11 cellular contexts compared by ENCODE assay signal in the genomic region with DNA sequence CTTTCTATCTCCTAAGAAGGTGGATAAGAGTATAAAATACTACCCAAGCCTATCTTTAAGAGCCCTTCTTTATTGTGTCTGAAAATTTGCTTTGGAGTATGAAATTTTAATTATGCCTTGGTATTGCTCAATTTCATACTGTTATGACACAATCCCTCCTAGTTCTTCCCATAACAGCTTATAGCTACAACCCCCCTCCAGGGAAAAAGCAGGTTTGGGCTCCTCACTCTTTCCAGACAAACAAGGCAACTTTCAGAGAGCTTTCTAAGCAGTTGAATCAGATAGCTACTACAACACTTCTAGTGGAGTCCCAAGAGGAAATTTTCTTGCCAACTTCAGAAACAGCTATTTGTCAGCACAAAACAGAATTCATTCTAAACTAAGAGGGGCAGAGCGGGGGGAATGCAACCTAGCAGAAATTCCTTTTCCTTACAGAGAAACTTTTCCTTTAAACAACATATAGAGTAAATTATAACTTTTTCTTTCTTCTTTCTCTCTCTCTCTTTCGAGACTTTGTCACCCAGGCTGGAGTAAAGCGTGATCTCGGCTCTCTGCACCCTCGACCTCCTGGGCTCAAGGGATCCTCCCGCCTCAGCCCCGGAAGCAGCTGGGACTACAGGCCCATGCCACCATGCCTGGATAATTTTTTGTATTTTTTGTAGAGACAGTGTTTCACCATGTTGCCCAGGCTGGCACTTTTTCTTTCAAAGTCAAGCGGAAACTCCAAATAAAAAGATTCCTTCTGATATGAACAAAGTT. TPM values are rescaled to one million over a fixed set of nuclear protein-coding genes. Genes with fewer than 3 reads are reported as not detected.
DNase-seq lines count a peak whose midpoint lies in the region; ATAC-seq and TF ChIP-seq lines count a peak whose summit lies in the region.
"Had no signal": no experiment of that assay in that cellular context is flagged by ENCODE, and none has a peak within 500 bp of the region (broad histone marks: within the 10 kb centered on the region; RNA-seq: fewer than 3 reads in every experiment).

No MANE protein-coding gene starts in this region.

- no peaks in the 10 kb centered on the region for H3K4me1 ChIP-seq in ectodermal cell (ENCODE audit: control insufficient read depth, insufficient read depth, low read length)

- no peak for DNase-seq in stimulated activated naive CD8-positive, alpha-beta T cell treated with anti-CD3 and anti-CD28 coated beads, Interleukin-15, amount 100 ng/mL, for 72 hours
- DNase-seq in mesothelial cell of epicardium (ENCODE audit: low spot score in 2 of 2, unreplicated experiment in 2 of 2), result no peak
- no peak for DNase-seq in activated effector memory CD4-positive, alpha-beta T cell treated with Interleukin-2 at 50 U/mL for 16 hours
- no peak for DNase-seq in caudate nucleus (lab: John Stamatoyannopoulos, UW)
- DNase-seq: activated naive CD8-positive, alpha-beta T cell treated with anti-CD3 and anti-CD28 coated beads, Interleukin-2, amount 10 ng/mL, durations not matched to agents 7 days and 5 days; CD4-positive, alpha-beta T cell had no signal

- H3K36me3 ChIP-seq in ectodermal cell (ENCODE audit: control insufficient read depth, insufficient read depth, low read length), result no peaks in the 10 kb centered on the region

- no peaks in the 10 kb centered on the region for H3K27me3 Mint-ChIP-seq in stimulated activated naive CD8-positive, alpha-beta T cell treated with anti-CD3 and anti-CD28 coated beads, Interleukin-15, Interleukin-2, amounts not matched to agents 100 ng/mL and 50 ng/mL, for 24 hours
- no peaks in the 10 kb centered on the region for H3K27me3 Mint-ChIP-seq in stimulated activated naive CD8-positive, alpha-beta T cell treated with anti-CD3 and anti-CD28 coated beads, Interleukin-15, amount 100 ng/mL, for 72 hours
- no peaks in the 10 kb centered on the region for H3K27me3 Mint-ChIP-seq in mesothelial cell of epicardium (ENCODE audit: low read depth)
- H3K27me3 Mint-ChIP-seq: activated naive CD8-positive, alpha-beta T cell treated with anti-CD3 and anti-CD28 coated beads, Interleukin-2, amount 10 ng/mL, durations not matched to agents 7 days and 5 days; CD4-positive, alpha-beta T cell; memory B cell had no signal

- no peaks in the 10 kb centered on the region for H3K9me3 Mint-ChIP-seq in stimulated activated naive CD8-positive, alpha-beta T cell treated with anti-CD3 and anti-CD28 coated beads, Interleukin-15, Interleukin-2, amounts not matched to agents 100 ng/mL and 50 ng/mL, for 24 hours
- no peaks in the 10 kb centered on the region for H3K9me3 Mint-ChIP-seq in stimulated activated naive CD8-positive, alpha-beta T cell treated with anti-CD3 and anti-CD28 coated beads, Interleukin-15, amount 100 ng/mL, for 72 hours
- H3K9me3 Mint-ChIP-seq in mesothelial cell of epicardium, result peaks cover 7% of the 10 kb centered on the region
- H3K9me3 Mint-ChIP-seq: activated naive CD8-positive, alpha-beta T cell treated with anti-CD3 and anti-CD28 coated beads, Interleukin-2, amount 10 ng/mL, durations not matched to agents 7 days and 5 days; CD4-positive, alpha-beta T cell; memory B cell had no signal

- ATAC-seq in stimulated activated naive CD8-positive, alpha-beta T cell treated with anti-CD3 and anti-CD28 coated beads, Interleukin-15, amount 100 ng/mL, for 72 hours, result no peak
- ATAC-seq in HG02938 (IDR thresholded peaks at IDR 0.05; ENCODE audit: unreplicated experiment) (no peak), HG02763 (IDR thresholded peaks at IDR 0.05; ENCODE audit: unreplicated experiment) (no peak)

- H3K27ac ChIP-seq in ectodermal cell (ENCODE audit: insufficient read depth, low read depth, low read length, poor library complexity, severe bottlenecking), result peak overlapping the region; percentile 17
- no peak overlapping the region for H3K27ac ChIP-seq in caudate nucleus (ENCODE audit: low read depth, low read length)

- H3K36me3 Mint-ChIP-seq in stimulated activated naive CD8-positive, alpha-beta T cell treated with anti-CD3 and anti-CD28 coated beads, Interleukin-15, Interleukin-2, amounts not matched to agents 100 ng/mL and 50 ng/mL, for 24 hours (ENCODE audit: low read depth), result peaks cover 23% of the 10 kb centered on the region
- peaks cover 16% of the 10 kb centered on the region for H3K36me3 Mint-ChIP-seq in mesothelial cell of epicardium

- peak overlapping the region; percentile 37 for H3K27ac Mint-ChIP-seq in stimulated activated naive CD8-positive, alpha-beta T cell treated with anti-CD3 and anti-CD28 coated beads, Interleukin-15, Interleukin-2, amounts not matched to agents 100 ng/mL and 50 ng/mL, for 24 hours
- H3K27ac Mint-ChIP-seq in stimulated activated naive CD8-positive, alpha-beta T cell treated with anti-CD3 and anti-CD28 coated beads, Interleukin-15, amount 100 ng/mL, for 72 hours, result no peak overlapping the region
- H3K27ac Mint-ChIP-seq in mesothelial cell of epicardium, result peak overlapping the region; percentile 86
- H3K27ac Mint-ChIP-seq: activated naive CD8-positive, alpha-beta T cell treated with anti-CD3 and anti-CD28 coated beads, Interleukin-2, amount 10 ng/mL, durations not matched to agents 7 days and 5 days; CD4-positive, alpha-beta T cell; memory B cell had no signal

- H3K4me3 ChIP-seq in ectodermal cell (ENCODE audit: insufficient read depth, low read depth, low read length), result no peak overlapping the region

- H3K9me3 ChIP-seq in ectodermal cell (ENCODE audit: control insufficient read depth, low read length), result no peaks in the 10 kb centered on the region

- 86 to 90% methylated on average over 6 to 8 of the region's 8 CpGs for WGBS in ectodermal cell, 2 experiments

- H3K27me3 ChIP-seq in ectodermal cell (ENCODE audit: control insufficient read depth, insufficient read depth, low read length, poor library complexity, severe bottlenecking), result no peaks in the 10 kb centered on the region

- TF ChIP-seq CTCF in mesothelial cell of epicardium (IDR thresholded peaks at IDR 0.05; ENCODE audit: unreplicated experiment), result no peak

- H3K4me1 Mint-ChIP-seq in stimulated activated naive CD8-positive, alpha-beta T cell treated with anti-CD3 and anti-CD28 coated beads, Interleukin-15, Interleukin-2, amounts not matched to agents 100 ng/mL and 50 ng/mL, for 24 hours (ENCODE audit: low read depth), result peaks cover 11% of the 10 kb centered on the region
- H3K4me1 Mint-ChIP-seq in stimulated activated naive CD8-positive, alpha-beta T cell treated with anti-CD3 and anti-CD28 coated beads, Interleukin-15, amount 100 ng/mL, for 72 hours, result peaks cover 7% of the 10 kb centered on the region
- H3K4me1 Mint-ChIP-seq in mesothelial cell of epicardium, result peaks cover 18% of the 10 kb centered on the region
- H3K4me1 Mint-ChIP-seq: activated naive CD8-positive, alpha-beta T cell treated with anti-CD3 and anti-CD28 coated beads, Interleukin-2, amount 10 ng/mL, durations not matched to agents 7 days and 5 days had no signal

- H3K4me3 Mint-ChIP-seq in stimulated activated naive CD8-positive, alpha-beta T cell treated with anti-CD3 and anti-CD28 coated beads, Interleukin-15, Interleukin-2, amounts not matched to agents 100 ng/mL and 50 ng/mL, for 24 hours, result no peak overlapping the region
- H3K4me3 Mint-ChIP-seq in stimulated activated naive CD8-positive, alpha-beta T cell treated with anti-CD3 and anti-CD28 coated beads, Interleukin-15, amount 100 ng/mL, for 72 hours, result no peak overlapping the region
- H3K4me3 Mint-ChIP-seq in mesothelial cell of epicardium, result peak overlapping the region; percentile 7
- H3K4me3 Mint-ChIP-seq: activated naive CD8-positive, alpha-beta T cell treated with anti-CD3 and anti-CD28 coated beads, Interleukin-2, amount 10 ng/mL, durations not matched to agents 7 days and 5 days; CD4-positive, alpha-beta T cell; memory B cell had no signal

RNA-seq across cellular contexts. Expression of gene JMJD1C, which starts 26.0 kb away (rescaled TPM):
- 65.9 TPM for polyA plus RNA-seq in ectodermal cell (2013, experiment 1 of 4)
- 78.3 TPM for polyA plus RNA-seq in ectodermal cell (2013, experiment 2 of 4)
- 51.9 TPM for polyA plus RNA-seq in ectodermal cell (2013, experiment 3 of 4)
- polyA plus RNA-seq in ectodermal cell (2013, experiment 4 of 4), result 61.6 TPM
- 109 to 117 TPM (median 112 TPM) in 3 replicates for total RNA-seq in mesothelial cell of epicardium

RNA-seq across cellular contexts. Expression of gene REEP3, which starts 29.5 kb away (rescaled TPM):
- 23.8 TPM for polyA plus RNA-seq in ectodermal cell (2013, experiment 1 of 4)
- 26.3 TPM for polyA plus RNA-seq in ectodermal cell (2013, experiment 2 of 4)
- polyA plus RNA-seq in ectodermal cell (2013, experiment 3 of 4), result 23.7 TPM
- polyA plus RNA-seq in ectodermal cell (2013, experiment 4 of 4), result 27.0 TPM
- 28.5 to 33.1 TPM (median 31.9 TPM) in 3 replicates for total RNA-seq in mesothelial cell of epicardium

Comparison
In these comparisons a context has a peak if more than half of its experiments do, and no peak if none do; other contexts are left out.
1. H3K27ac Mint-ChIP-seq: peak in stimulated activated naive CD8-positive, alpha-beta T cell treated with anti-CD3 and anti-CD28 coated beads, Interleukin-15, Interleukin-2, amounts not matched to agents 100 ng/mL and 50 ng/mL, for 24 hours (single experiment) and mesothelial cell of epicardium (single experiment); none in stimulated activated naive CD8-positive, alpha-beta T cell treated with anti-CD3 and anti-CD28 coated beads, Interleukin-15, amount 100 ng/mL, for 72 hours (0 of 2).